ENCODE assay signal across 15 cellular contexts in the genomic region with DNA sequence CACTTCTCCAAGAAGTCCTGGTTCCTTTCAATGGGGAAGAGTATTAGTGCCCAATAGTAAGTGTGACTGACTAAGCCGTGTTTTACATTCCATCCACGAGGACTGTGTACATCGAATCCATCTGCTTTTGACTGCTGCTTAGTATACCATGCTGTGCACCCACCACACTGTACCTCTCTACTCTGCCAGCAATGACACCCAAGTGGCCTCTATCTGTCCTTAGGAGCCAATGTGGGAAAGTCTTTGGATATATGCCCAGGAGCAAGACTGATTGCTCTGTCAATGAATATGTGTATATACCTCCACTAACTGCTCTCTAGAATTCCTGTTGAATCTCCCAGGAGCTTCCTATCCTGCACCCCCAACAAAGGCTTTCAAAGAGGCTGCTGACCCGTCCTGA. TPM values are rescaled to one million over a fixed set of nuclear protein-coding genes. Genes with fewer than 3 reads are reported as not detected.
DNase-seq lines count a peak whose midpoint lies in the region; ATAC-seq and TF ChIP-seq lines count a peak whose summit lies in the region.
"Had no signal": no experiment of that assay in that cellular context is flagged by ENCODE, and none has a peak within 500 bp of the region (broad histone marks: within the 10 kb centered on the region; RNA-seq: fewer than 3 reads in every experiment).

No MANE protein-coding gene starts in this region.

- H4K20me1 ChIP-seq in DOHH2 (ENCODE audit: control insufficient read depth, insufficient read depth, low read depth, low read length) (no peaks in the 10 kb centered on the region), OCI-LY7 (ENCODE audit: insufficient read depth, low read length) (no peaks in the 10 kb centered on the region), osteoblast (ENCODE audit: insufficient read depth, low read length) (no peaks in the 10 kb centered on the region)

- H3K4me3 ChIP-seq in heart left ventricle (no peak overlapping the region), DOHH2 (ENCODE audit: low read length) (no peak overlapping the region), OCI-LY7 (ENCODE audit: low read depth, low read length, poor library complexity, severe bottlenecking) (no peak overlapping the region), osteoblast (ENCODE audit: insufficient read depth, low read length) (no peak overlapping the region)
- H3K4me3 ChIP-seq: HAP-1 had no signal

- intact Hi-C loops in heart left ventricle (cut with DNase I) (no loop called here), Right ventricle myocardium inferior (cut with DNase I) (no loop called here), OCI-LY7 (cut with micrococcal nuclease; ENCODE audit: unreplicated experiment) (no loop called here), posterior cingulate gyrus (cut with DNase I) (no loop called here)

- peak overlapping the region; percentile 43; the same call in 1 of the 2 replicates for H3K4me2 ChIP-seq in DOHH2 (ENCODE audit: low read length)
- H3K4me2 ChIP-seq in OCI-LY7 (ENCODE audit: low read length): peak overlapping the region; percentile 51
- H3K4me2 ChIP-seq in osteoblast (ENCODE audit: insufficient read depth, low read length): no peak overlapping the region

- ATAC-seq in heart left ventricle: peak in 3 of 4 donors; percentile 51 to 74 (median 65)
- no peak for ATAC-seq in Right ventricle myocardium inferior

- TF ChIP-seq CTCF in heart left ventricle (IDR thresholded peaks at IDR 0.05) (no peak), DOHH2 (IDR thresholded peaks at IDR 0.05; ENCODE audit: low read depth, low read length, poor library complexity, severe bottlenecking) (no peak), OCI-LY7 (conservative IDR thresholded peaks at IDR 0.05; ENCODE audit: low read length) (no peak), osteoblast (IDR thresholded peaks at IDR 0.05; ENCODE audit: extremely low read depth, low read depth, low read length) (no peak)

- H3K27ac ChIP-seq in heart left ventricle (no peak overlapping the region), DOHH2 (ENCODE audit: low read depth, low read length) (no peak overlapping the region), OCI-LY7 (ENCODE audit: low read depth, low read length, poor library complexity, severe bottlenecking) (peak overlapping the region; percentile 85), osteoblast (ENCODE audit: low read depth, low read length) (no peak overlapping the region)

- no peaks in the 10 kb centered on the region for H3K9me3 ChIP-seq in heart left ventricle
- H3K9me3 ChIP-seq in DOHH2 (ENCODE audit: control insufficient read depth, insufficient read depth, low read length): no peaks in the 10 kb centered on the region
- no peaks in the 10 kb centered on the region for H3K9me3 ChIP-seq in OCI-LY7 (ENCODE audit: low read length)
- no peaks in the 10 kb centered on the region for H3K9me3 ChIP-seq in osteoblast (ENCODE audit: low read depth, low read length)
- H3K9me3 ChIP-seq: BE2C, HAP-1 had no signal

- H3K4me1 ChIP-seq in heart left ventricle: peaks cover 0 to 12% (median 5%) of the 10 kb centered on the region in 12 donors
- peaks cover 19% of the 10 kb centered on the region for H3K4me1 ChIP-seq in DOHH2 (ENCODE audit: control insufficient read depth, low read length)
- H3K4me1 ChIP-seq in OCI-LY7 (ENCODE audit: insufficient read depth, low read length, poor library complexity, severe bottlenecking): peaks cover 40% of the 10 kb centered on the region
- no peaks in the 10 kb centered on the region for H3K4me1 ChIP-seq in osteoblast (ENCODE audit: insufficient read depth, low read length)
- H3K4me1 ChIP-seq: BE2C, HAP-1 had no signal

- BruUV-seq in OCI-LY7 (replicated peaks; lab: Mats Ljungman, UMichigan): no TSS peak

- TF ChIP-seq POLR2A in heart left ventricle (IDR thresholded peaks at IDR 0.05): no peak

- peaks cover 0 to 8% (median 0%) of the 10 kb centered on the region in 9 donors for H3K27me3 ChIP-seq in heart left ventricle
- no peaks in the 10 kb centered on the region for H3K27me3 ChIP-seq in DOHH2 (ENCODE audit: control insufficient read depth, low read length)
- no peaks in the 10 kb centered on the region for H3K27me3 ChIP-seq in osteoblast (ENCODE audit: insufficient read depth, low read length)
- H3K27me3 ChIP-seq: BE2C had no signal

- DNase-seq in heart left ventricle: no peak
- no peak for DNase-seq in Right ventricle myocardium inferior (ENCODE audit: missing footprints)
- DNase-seq in OCI-LY7 (ENCODE audit: low spot score): no peak
- DNase-seq in osteoblast (ENCODE audit: insufficient read length, low spot score, missing footprints): no peak
- DNase-seq in posterior cingulate gyrus: no peak
- DNase-seq: BE2C; C1 segment of cervical spinal cord; CD4-positive, CD25-positive, alpha-beta regulatory T cell; CD8-positive, alpha-beta memory T cell; COR-L47; DMS 273 treated with DMSO at 0.1 percent for 48 hours; DMS53; DND-41 had no signal

- WGBS in heart left ventricle, 4 donors: 65 to 82% (median 69%) methylated on average over 4 of the region's 4 CpGs

- H3K9me2 ChIP-seq in DOHH2 (replicated peaks; ENCODE audit: control insufficient read depth, low read length): no peaks in the 10 kb centered on the region
- no peaks in the 10 kb centered on the region for H3K9me2 ChIP-seq in OCI-LY7 (ENCODE audit: insufficient read depth, low read length)

- H3K79me2 ChIP-seq in DOHH2 (ENCODE audit: control insufficient read depth, low read length): no peaks in the 10 kb centered on the region
- H3K79me2 ChIP-seq in OCI-LY7 (ENCODE audit: insufficient read depth, low read depth, low read length): no peaks in the 10 kb centered on the region
- H3K79me2 ChIP-seq in osteoblast (ENCODE audit: insufficient read depth, low read length): no peaks in the 10 kb centered on the region

- CTCF ChIA-PET in OCI-LY7 (lab: Charles Lee; ENCODE audit: unreplicated experiment): interaction anchor here (0.5 kb wide), 1 partner anchor 56 kb away, joined by 15 read pairs; no protein-coding TSS in a partner anchor

- H2AFZ ChIP-seq in OCI-LY7 (ENCODE audit: low read length) (no peak overlapping the region), osteoblast (ENCODE audit: low read length) (no peak overlapping the region)

- H3F3A ChIP-seq in DOHH2 (ENCODE audit: control insufficient read depth, insufficient read depth): no peaks in the 10 kb centered on the region; the same call in 1 of the 2 replicates

- POLR2A ChIA-PET in OCI-LY7 (lab: Charles Lee): interaction anchor here (0.5 kb wide), 1 partner anchor 31 kb away, joined by 3 read pairs; no protein-coding TSS in a partner anchor

- H3K36me3 ChIP-seq in heart left ventricle: no peaks in the 10 kb centered on the region
- no peaks in the 10 kb centered on the region for H3K36me3 ChIP-seq in DOHH2 (ENCODE audit: control insufficient read depth, low read length)
- H3K36me3 ChIP-seq in OCI-LY7 (ENCODE audit: insufficient read depth, low read length): no peaks in the 10 kb centered on the region
- H3K36me3 ChIP-seq in osteoblast (ENCODE audit: insufficient read depth, low read length): no peaks in the 10 kb centered on the region
- H3K36me3 ChIP-seq: BE2C, HAP-1 had no signal

RNA-seq across cellular contexts. Expression of gene NPFFR1, which starts 23.3 kb away (rescaled TPM):
- total RNA-seq in heart left ventricle: under 1 TPM in 1 of 9 donors, not detected in 8; 0.52 TPM
- polyA plus RNA-seq in heart left ventricle: not detected
- total RNA-seq in Right ventricle myocardium inferior: not detected
- total RNA-seq in OCI-LY7 (2014; rRNA removed; shearing (Covaris generic)): not detected in 2 replicates
- total RNA-seq in OCI-LY7 (2022): not detected in 2 replicates
- total RNA-seq in osteoblast: not detected in 2 replicates
- total RNA-seq: CD4-positive, CD25-positive, alpha-beta regulatory T cell; CD8-positive, alpha-beta memory T cell had no signal
- polyA plus RNA-seq: CD4-positive, CD25-positive, alpha-beta regulatory T cell; CD8-positive, alpha-beta memory T cell had no signal
